26 cellular contexts compared by ENCODE assay signal in the genomic region with DNA sequence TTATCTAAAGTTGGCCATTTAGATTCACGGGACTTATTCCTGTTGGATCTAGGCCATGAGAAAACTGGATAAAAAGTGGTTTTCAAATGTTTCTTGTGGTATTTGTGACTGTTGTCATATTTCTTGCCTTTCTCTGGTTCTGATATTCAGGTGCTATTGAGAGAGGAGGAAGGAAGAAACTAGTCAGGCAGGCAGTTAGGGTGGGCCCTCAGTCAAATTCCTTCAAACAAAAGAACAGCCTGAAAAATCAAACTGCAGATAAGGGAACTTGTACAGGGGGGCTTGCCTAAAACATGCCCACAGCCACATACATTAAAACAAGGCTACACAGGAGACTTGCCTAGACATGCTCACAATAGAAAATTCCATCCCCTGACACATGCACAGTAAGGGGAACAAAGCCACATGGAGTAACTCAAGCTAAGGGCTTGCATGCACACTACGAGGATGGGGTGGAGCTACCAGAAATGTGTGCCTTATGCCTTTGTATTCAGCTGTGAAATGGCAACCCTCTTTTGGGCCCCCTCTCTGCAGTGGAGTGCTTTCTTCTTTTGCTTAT. TPM values are rescaled to one million over a fixed set of nuclear protein-coding genes. Genes with fewer than 3 reads are reported as not detected.
"Had no signal": no experiment of that assay in that cellular context is flagged by ENCODE, and none has a peak within 500 bp of the region (broad histone marks: within the 10 kb centered on the region; RNA-seq: fewer than 3 reads in every experiment).

No MANE protein-coding gene starts in this region.

- H3K36me3 ChIP-seq: neural progenitor cell, neutrophil, ovary, upper lobe of right lung had no signal

- H3K27ac ChIP-seq: left ventricle myocardium inferior, neural progenitor cell, neutrophil, ovary, right atrium auricular region, skin epidermis, suprapubic skin, thoracic aorta, tibial artery, upper lobe of right lung had no signal

- DNase-seq: hypothalamus; immature natural killer cell; left ventricle myocardium inferior; mesendoderm; naive B cell; natural killer cell; nephron progenitor cell; occipital lobe; ovary; stimulated activated CD4-positive, alpha-beta T cell treated with anti-CD3 and anti-CD28 coated beads, Interleukin-12 subunit alpha, Interleukin-12 subunit beta, amount 100 ng/mL, for 4 hours; stimulated activated CD4-positive, alpha-beta T cell treated with anti-CD3 and anti-CD28 coated beads, Interleukin-15, amount 100 ng/mL, for 24 hours; stimulated activated CD4-positive, alpha-beta T cell treated with anti-CD3 and anti-CD28 coated beads, Interleukin-2, amount 100 ng/mL, for 24 hours; stimulated activated CD4-positive, alpha-beta T cell treated with anti-CD3 and anti-CD28 coated beads, Interleukin-4, amount 100 ng/mL, for 1 hour; stimulated activated naive CD4-positive, alpha-beta T cell; tibial artery; trophoblast cell; upper lobe of right lung had no signal

- H2AFZ ChIP-seq: neural progenitor cell had no signal

- ATAC-seq: natural killer cell, sciatic nerve, upper lobe of right lung had no signal

- H3K27me3 ChIP-seq: neural progenitor cell, neutrophil, ovary, right atrium auricular region, suprapubic skin, tibial artery, upper lobe of right lung had no signal

- FAIRE-seq: islet of Langerhans had no signal

- H3K4me2 ChIP-seq: neural progenitor cell had no signal

- H3K9ac ChIP-seq: neural progenitor cell had no signal

- H3K4me3 ChIP-seq: left ventricle myocardium inferior, lung, neural progenitor cell, ovary, right atrium auricular region, skin epidermis, suprapubic skin, thoracic aorta, tibial artery, upper lobe of right lung had no signal

- H3K4me1 ChIP-seq: left ventricle myocardium inferior, neural progenitor cell, right atrium auricular region, suprapubic skin, tibial artery, upper lobe of right lung had no signal

RNA-seq across cellular contexts. Expression of a gene that starts 18.7 kb away (rescaled TPM):
- polyA plus RNA-seq: immature natural killer cell had no signal
